ENCODE assay signal across 8 cellular contexts in the genomic region with DNA sequence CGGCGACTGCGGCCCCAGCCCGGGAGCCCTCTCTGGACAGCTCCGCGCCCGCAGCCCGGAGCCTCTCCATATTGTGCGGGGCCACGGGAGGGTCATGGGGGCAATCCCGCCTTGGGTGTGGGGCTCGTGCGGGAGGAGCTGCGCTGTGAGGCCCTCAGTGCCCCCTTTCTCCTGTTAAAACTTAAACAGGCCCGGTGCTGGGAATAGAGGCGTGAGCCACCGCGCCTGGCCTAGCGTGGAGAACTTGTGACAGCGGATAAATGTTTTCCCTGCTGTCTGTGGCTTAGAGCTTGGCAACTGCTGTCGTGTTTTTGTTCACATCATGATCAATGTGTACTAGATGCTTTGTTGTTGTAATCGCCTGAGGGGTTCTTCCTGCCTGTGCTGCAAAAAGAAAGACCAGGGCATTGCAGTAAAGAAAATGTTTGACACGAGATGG. TPM values are rescaled to one million over a fixed set of nuclear protein-coding genes. Genes with fewer than 3 reads are reported as not detected.
DNase-seq lines count a peak whose midpoint lies in the region; ATAC-seq and TF ChIP-seq lines count a peak whose summit lies in the region.

No MANE protein-coding gene starts in this region.

- peaks cover 12% of the 10 kb centered on the region for H3K79me2 ChIP-seq in OCI-LY1 (ENCODE audit: insufficient read depth, low read length)

- H3K4me1 ChIP-seq in breast epithelium, result no peaks in the 10 kb centered on the region
- peaks cover 6% of the 10 kb centered on the region for H3K4me1 ChIP-seq in OCI-LY1 (ENCODE audit: insufficient read depth, low read length, severe bottlenecking)
- peaks cover 0 to 30% (median 13%) of the 10 kb centered on the region in 6 donors for H3K4me1 ChIP-seq in spleen

- H3K4me3 ChIP-seq in breast epithelium (peak overlapping the region; percentile 85 to 96 (median 93)), OCI-LY1 (ENCODE audit: low read depth, low read length, poor library complexity, severe bottlenecking) (peak overlapping the region; percentile 85), choroid plexus epithelial cell (ENCODE audit: low read depth, low read length) (peak overlapping the region; percentile 98), spleen (peak overlapping the region; percentile 42 to 79 (median 69))

- no TSS peak for BruUV-seq in MCF 10A (replicated peaks; lab: Mats Ljungman, UMichigan)

- H3K9me2 ChIP-seq in OCI-LY1 (ENCODE audit: low read depth, low read length), result no peaks in the 10 kb centered on the region

- 6 to 20% (median 8%) methylated on average over 9 to 23 of the region's 23 CpGs for WGBS in spleen, 5 donors

- H3K9me3 Mint-ChIP-seq in MCF 10A (ENCODE audit: unreplicated experiment), result no peaks in the 10 kb centered on the region

- no peaks in the 10 kb centered on the region for H3K27me3 Mint-ChIP-seq in MCF 10A (ENCODE audit: insufficient read depth, unreplicated experiment)

- H4K20me1 ChIP-seq in OCI-LY1 (ENCODE audit: insufficient read depth, low read length), result no peaks in the 10 kb centered on the region

- H2AFZ ChIP-seq in OCI-LY1 (ENCODE audit: low read length), result no peak overlapping the region

- H3K27ac Mint-ChIP-seq in MCF 10A (ENCODE audit: low read depth, unreplicated experiment), result no peak overlapping the region

- no peaks in the 10 kb centered on the region for H3K36me3 Mint-ChIP-seq in MCF 10A (ENCODE audit: insufficient read depth, unreplicated experiment)

- CTCF ChIA-PET in MCF 10A (lab: Yijun Ruan, JAX), result interaction anchor here (0.6 kb wide), 2 partner anchors 57 to 142 kb away, joined by 3 to 4 read pairs; no protein-coding TSS in a partner anchor

- H3K36me3 ChIP-seq in breast epithelium, result no peaks in the 10 kb centered on the region
- H3K36me3 ChIP-seq in OCI-LY1 (ENCODE audit: insufficient read depth, low read length), result peaks cover 26% of the 10 kb centered on the region
- peaks cover 0 to 27% (median 5%) of the 10 kb centered on the region in 6 donors for H3K36me3 ChIP-seq in spleen

- ATAC-seq in HG02852 (IDR thresholded peaks at IDR 0.05; ENCODE audit: unreplicated experiment), result no peak

- intact Hi-C loops in breast epithelium (cut with DNase I; ENCODE audit: low total_unique reads) (no loop called here), MCF 10A (cut with micrococcal nuclease) (no loop called here), spleen (cut with DNase I; ENCODE audit: low total_unique reads) (no loop called here)

- TF ChIP-seq CTCF in breast epithelium (IDR thresholded peaks at IDR 0.05), result no peak
- no peak for TF ChIP-seq CTCF in MCF 10A (IDR thresholded peaks at IDR 0.05; ENCODE audit: unreplicated experiment)
- no peak for TF ChIP-seq CTCF in OCI-LY1 (IDR thresholded peaks at IDR 0.05; ENCODE audit: low read length)
- no peak for TF ChIP-seq CTCF in choroid plexus epithelial cell (conservative IDR thresholded peaks at IDR 0.05; ENCODE audit: low read depth, low read length)
- no peak for TF ChIP-seq CTCF in spleen (IDR thresholded peaks at IDR 0.05 in 8 of 11, conservative IDR thresholded peaks at IDR 0.05 in 3 of 11)

- no peaks in the 10 kb centered on the region for H3F3A ChIP-seq in OCI-LY1 (ENCODE audit: insufficient read depth, low read length)

- peak overlapping the region; percentile 98 to 99 for H3K27ac ChIP-seq in breast epithelium
- H3K27ac ChIP-seq in OCI-LY1 (ENCODE audit: low read depth, low read length, poor library complexity, severe bottlenecking), result peak overlapping the region; percentile 62
- H3K27ac ChIP-seq in spleen, result peak overlapping the region; percentile 75 to 94 (median 92)

- TF ChIP-seq POLR2A in breast epithelium (IDR thresholded peaks at IDR 0.05), result no peak
- TF ChIP-seq POLR2A in spleen (IDR thresholded peaks at IDR 0.05), result no peak

- DNase-seq in breast epithelium (ENCODE audit: low spot score in 2 of 2) (peak; percentile 29 to 58), MCF 10A (ENCODE audit: unreplicated experiment) (no peak), choroid plexus epithelial cell (ENCODE audit: low read depth) (peak; percentile 68), kidney tubule cell (ENCODE audit: low spot score) (peak; percentile 40), spleen (no peak), iPS-NIHi11 (ENCODE audit: low spot score) (no peak)

- peak overlapping the region; percentile 72 for H3K4me2 ChIP-seq in OCI-LY1 (ENCODE audit: low read length)

- H3K4me1 Mint-ChIP-seq in MCF 10A (ENCODE audit: insufficient read depth, unreplicated experiment), result no peaks in the 10 kb centered on the region

- H3K4me3 Mint-ChIP-seq in MCF 10A (ENCODE audit: unreplicated experiment), result no peak overlapping the region

- H3K27me3 ChIP-seq in breast epithelium (no peaks in the 10 kb centered on the region), OCI-LY1 (ENCODE audit: insufficient read depth, low read length) (no peaks in the 10 kb centered on the region), spleen (replicated peaks in 1 of 7) (no peaks in the 10 kb centered on the region)

- peak overlapping the region; percentile 82 for H3K9ac ChIP-seq in OCI-LY1 (ENCODE audit: low read length)

- POLR2A ChIA-PET in MCF 10A (lab: Yijun Ruan, JAX), result no interaction called here

- H3K9me3 ChIP-seq in breast epithelium, result peaks cover 46% of the 10 kb centered on the region in 2 donors
- H3K9me3 ChIP-seq in OCI-LY1 (ENCODE audit: low read length), result peaks cover 12% of the 10 kb centered on the region; the same call in 1 of the 2 replicates
- peaks cover 1 to 48% (median 36%) of the 10 kb centered on the region in 8 donors for H3K9me3 ChIP-seq in spleen

RNA-seq across cellular contexts. Expression of gene ZNF844, which starts 0.6 kb away (rescaled TPM):
- total RNA-seq in breast epithelium (10 to 100 TPM in 2 of 3 donors, 1 to 10 TPM in 1; 8.8 to 28.5 (median 11.8) TPM), MCF 10A (2022) (not detected in 2 replicates), spleen (10 to 100 TPM in 3 of 7 donors, 1 to 10 TPM in 4; 7.1 to 14.5 (median 9.9) TPM)
- 1 to 10 TPM; 2.0 to 3.9 (median 2.7) TPM for polyA plus RNA-seq in spleen

RNA-seq across cellular contexts. Expression of gene ZNF878, which starts 12.4 kb away (rescaled TPM):
- total RNA-seq in breast epithelium, result under 1 TPM in 2 of 3 donors, not detected in 1; 0.33 to 0.88 TPM
- not detected in 2 replicates for total RNA-seq in MCF 10A (2022)
- under 1 TPM in 2 of 7 donors, not detected in 5; 0.20 to 0.36 TPM for total RNA-seq in spleen
- polyA plus RNA-seq in spleen, result under 1 TPM in 2 of 3 donors, not detected in 1; 0.05 to 0.10 TPM

RNA-seq across cellular contexts. Expression of gene ZNF433, which starts 29.6 kb away (rescaled TPM):
- total RNA-seq in breast epithelium (10 to 100 TPM in 1 of 3 donors, 1 to 10 TPM in 2; 5.0 to 13.3 (median 8.8) TPM), MCF 10A (2022) (1.3 and 1.6 TPM in 2 replicates), spleen (1 to 10 TPM; 3.4 to 7.7 (median 6.4) TPM)
- polyA plus RNA-seq in spleen, result 1 to 10 TPM; 2.4 to 4.7 (median 3.3) TPM

Comparison
In these comparisons a context has a peak if more than half of its experiments do, and no peak if none do; other contexts are left out.
1. DNase-seq: peak in breast epithelium (2 of 2), choroid plexus epithelial cell (single experiment) and kidney tubule cell (single experiment); none in MCF 10A (single experiment), spleen (single experiment) and iPS-NIHi11 (single experiment).
2. Peak in every context shown above with its lines, with median percentiles within 50 percentile points of each other: H3K27ac ChIP-seq and H3K4me3 ChIP-seq.